Comparison of ENCODE assay signal across 1 cellular context in the genomic region with DNA sequence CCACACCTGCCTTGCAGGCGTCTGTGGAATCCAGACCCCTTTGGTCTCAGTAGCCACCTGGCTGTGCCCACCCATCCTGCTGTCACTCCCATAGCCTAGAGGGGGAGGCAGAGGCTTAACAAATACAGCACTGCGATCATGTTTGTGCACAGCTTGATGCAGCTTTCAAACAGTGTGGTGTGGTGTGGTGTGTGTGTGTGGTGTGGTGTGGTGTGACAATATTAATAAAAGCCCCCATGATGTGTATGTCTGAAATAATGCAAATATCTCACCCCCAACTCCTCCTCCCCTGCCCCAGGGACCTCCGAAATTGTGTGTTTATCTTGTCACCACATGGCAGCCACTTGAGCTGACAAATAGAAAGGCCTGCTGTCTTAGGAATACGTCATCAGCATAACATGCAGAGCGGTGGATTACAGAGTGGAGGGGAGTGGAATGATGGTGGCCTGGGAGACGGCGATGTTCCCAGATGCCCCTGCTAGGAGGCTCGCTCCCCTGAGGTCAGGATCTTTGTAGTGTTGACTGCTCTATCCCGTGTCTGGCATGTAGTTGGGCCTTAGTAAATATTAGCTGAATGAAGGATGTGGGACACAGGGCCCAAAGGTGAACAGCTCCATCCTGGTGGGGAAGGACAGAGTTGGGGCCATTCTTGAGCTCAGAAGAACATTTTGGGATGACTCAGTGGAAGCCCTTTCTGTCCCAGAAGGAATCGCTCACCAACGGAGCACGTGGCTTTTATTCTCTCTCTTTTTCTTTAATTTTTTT.
TF ChIP-seq lines count a peak whose summit lies in the region.

No MANE protein-coding gene starts in this region.

TF ChIP-seq in HepG2, 621 proteins besides CTCF, POLR2A, EP300 and RAD21 (continued from another document and continues in another):
- TF ChIP-seq PLRG1 (conservative IDR thresholded peaks at IDR 0.05) (no peak), ZNF224 (CRISPR knock-in tag; IDR thresholded peaks at IDR 0.05) (no peak), PAWR (CRISPR knock-in tag; IDR thresholded peaks at IDR 0.05; ENCODE audit: borderline replicate concordance) (no peak), AGO1 (IDR thresholded peaks at IDR 0.05; ENCODE audit: low read depth, low read length, poor library complexity, severe bottlenecking) (no peak), ZNF780A (CRISPR knock-in tag; IDR thresholded peaks at IDR 0.05) (no peak), ZNF501 (CRISPR knock-in tag; IDR thresholded peaks at IDR 0.05) (0 out of 2 replicates have a peak, but pooled peaks have one; percentile 39), ZMAT5 (CRISPR knock-in tag; IDR thresholded peaks at IDR 0.05; ENCODE audit: borderline replicate concordance, low read depth) (no peak), NFAT5 (CRISPR knock-in tag; IDR thresholded peaks at IDR 0.05) (no peak), ZNF616 (CRISPR knock-in tag; IDR thresholded peaks at IDR 0.05; ENCODE audit: low read depth) (no peak), HOXD1 (CRISPR knock-in tag; IDR thresholded peaks at IDR 0.05) (no peak), ASH2L (IDR thresholded peaks at IDR 0.05; ENCODE audit: insufficient read length, low read depth, low read length) (no peak), KDM5B (CRISPR knock-in tag; IDR thresholded peaks at IDR 0.05; ENCODE audit: borderline replicate concordance) (no peak), GPN1 (CRISPR knock-in tag; IDR thresholded peaks at IDR 0.05; ENCODE audit: borderline replicate concordance) (no peak), GATAD2A (CRISPR knock-in tag; IDR thresholded peaks at IDR 0.05) (peak; percentile 73), TOPORS (CRISPR knock-in tag; IDR thresholded peaks at IDR 0.05) (no peak), ZBTB43 (CRISPR knock-in tag; conservative IDR thresholded peaks at IDR 0.05) (0 out of 2 replicates have a peak, but pooled peaks have one; percentile 31), ZNF7 (CRISPR knock-in tag; IDR thresholded peaks at IDR 0.05) (no peak), MED8 (CRISPR knock-in tag; IDR thresholded peaks at IDR 0.05; ENCODE audit: insufficient replicate concordance) (no peak), DNMT3B (CRISPR knock-in tag; conservative IDR thresholded peaks at IDR 0.05) (no peak), PHF21A (CRISPR knock-in tag; IDR thresholded peaks at IDR 0.05) (peak; percentile 38; the same call in 1 of the 2 replicates), ZNF75D (CRISPR knock-in tag; IDR thresholded peaks at IDR 0.05; ENCODE audit: borderline replicate concordance) (no peak), ZNF510 (CRISPR knock-in tag; IDR thresholded peaks at IDR 0.05; ENCODE audit: low read depth) (no peak), ZNF777 (CRISPR knock-in tag; IDR thresholded peaks at IDR 0.05) (no peak), ZNF18 (CRISPR knock-in tag; IDR thresholded peaks at IDR 0.05; ENCODE audit: insufficient replicate concordance) (no peak), ZBTB14 (CRISPR knock-in tag; IDR thresholded peaks at IDR 0.05) (0 out of 2 replicates have a peak, but pooled peaks have one; percentile 17), HOXA5 (CRISPR knock-in tag; IDR thresholded peaks at IDR 0.05) (no peak), YEATS2 (CRISPR knock-in tag; IDR thresholded peaks at IDR 0.05; ENCODE audit: borderline replicate concordance) (no peak; the same call in 1 of the 2 replicates), ZNF460 (CRISPR knock-in tag; IDR thresholded peaks at IDR 0.05; ENCODE audit: borderline replicate concordance) (no peak), MED1 (CRISPR knock-in tag; IDR thresholded peaks at IDR 0.05) (peak; percentile 76; the same call in 1 of the 2 replicates), FOSL2 (CRISPR knock-in tag; IDR thresholded peaks at IDR 0.05) (peak; percentile 45), YEATS4 (CRISPR knock-in tag; IDR thresholded peaks at IDR 0.05; ENCODE audit: borderline replicate concordance) (no peak), GTF2F1 (IDR thresholded peaks at IDR 0.05; ENCODE audit: low read length) (no peak), HNRNPH1 (optimal IDR thresholded peaks at IDR 0.05; ENCODE audit: low read depth, low read length) (no peak), ZNF530 (CRISPR knock-in tag; IDR thresholded peaks at IDR 0.05; ENCODE audit: low read depth) (no peak), ZNF414 (CRISPR knock-in tag; IDR thresholded peaks at IDR 0.05) (0 out of 2 replicates have a peak, but pooled peaks have one; percentile 54), E2F5 (CRISPR knock-in tag; conservative IDR thresholded peaks at IDR 0.05) (no peak), SAP130 (CRISPR knock-in tag; IDR thresholded peaks at IDR 0.05; ENCODE audit: low read depth) (peak; percentile 92), STAT5B (CRISPR knock-in tag; IDR thresholded peaks at IDR 0.05) (no peak), ZBTB7B (CRISPR knock-in tag; IDR thresholded peaks at IDR 0.05) (peak; percentile 18; the same call in 1 of the 2 replicates), MYPOP (CRISPR knock-in tag; IDR thresholded peaks at IDR 0.05) (0 out of 2 replicates have a peak, but pooled peaks have one; percentile 19), FOXO1 (CRISPR knock-in tag; IDR thresholded peaks at IDR 0.05) (peak; percentile 81)
- TF ChIP-seq, protein P1, sequence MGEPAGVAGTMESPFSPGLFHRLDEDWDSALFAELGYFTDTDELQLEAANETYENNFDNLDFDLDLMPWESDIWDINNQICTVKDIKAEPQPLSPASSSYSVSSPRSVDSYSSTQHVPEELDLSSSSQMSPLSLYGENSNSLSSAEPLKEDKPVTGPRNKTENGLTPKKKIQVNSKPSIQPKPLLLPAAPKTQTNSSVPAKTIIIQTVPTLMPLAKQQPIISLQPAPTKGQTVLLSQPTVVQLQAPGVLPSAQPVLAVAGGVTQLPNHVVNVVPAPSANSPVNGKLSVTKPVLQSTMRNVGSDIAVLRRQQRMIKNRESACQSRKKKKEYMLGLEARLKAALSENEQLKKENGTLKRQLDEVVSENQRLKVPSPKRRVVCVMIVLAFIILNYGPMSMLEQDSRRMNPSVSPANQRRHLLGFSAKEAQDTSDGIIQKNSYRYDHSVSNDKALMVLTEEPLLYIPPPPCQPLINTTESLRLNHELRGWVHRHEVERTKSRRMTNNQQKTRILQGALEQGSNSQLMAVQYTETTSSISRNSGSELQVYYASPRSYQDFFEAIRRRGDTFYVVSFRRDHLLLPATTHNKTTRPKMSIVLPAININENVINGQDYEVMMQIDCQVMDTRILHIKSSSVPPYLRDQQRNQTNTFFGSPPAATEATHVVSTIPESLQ (CRISPR knock-in tag; conservative IDR thresholded peaks at IDR 0.05), result no peak
- TF ChIP-seq, protein P2, sequence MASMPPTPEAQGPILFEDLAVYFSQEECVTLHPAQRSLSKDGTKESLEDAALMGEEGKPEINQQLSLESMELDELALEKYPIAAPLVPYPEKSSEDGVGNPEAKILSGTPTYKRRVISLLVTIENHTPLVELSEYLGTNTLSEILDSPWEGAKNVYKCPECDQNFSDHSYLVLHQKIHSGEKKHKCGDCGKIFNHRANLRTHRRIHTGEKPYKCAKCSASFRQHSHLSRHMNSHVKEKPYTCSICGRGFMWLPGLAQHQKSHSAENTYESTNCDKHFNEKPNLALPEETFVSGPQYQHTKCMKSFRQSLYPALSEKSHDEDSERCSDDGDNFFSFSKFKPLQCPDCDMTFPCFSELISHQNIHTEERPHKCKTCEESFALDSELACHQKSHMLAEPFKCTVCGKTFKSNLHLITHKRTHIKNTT (CRISPR knock-in tag; IDR thresholded peaks at IDR 0.05), result no peak
- TF ChIP-seq, protein P3, sequence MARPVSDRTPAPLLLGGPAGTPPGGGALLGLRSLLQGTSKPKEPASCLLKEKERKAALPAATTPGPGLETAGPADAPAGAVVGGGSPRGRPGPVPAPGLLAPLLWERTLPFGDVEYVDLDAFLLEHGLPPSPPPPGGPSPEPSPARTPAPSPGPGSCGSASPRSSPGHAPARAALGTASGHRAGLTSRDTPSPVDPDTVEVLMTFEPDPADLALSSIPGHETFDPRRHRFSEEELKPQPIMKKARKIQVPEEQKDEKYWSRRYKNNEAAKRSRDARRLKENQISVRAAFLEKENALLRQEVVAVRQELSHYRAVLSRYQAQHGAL (CRISPR knock-in tag; IDR thresholded peaks at IDR 0.05; ENCODE audit: not compliant biosample characterization), result no peak
